20 cellular contexts compared by ENCODE assay signal in the genomic region with DNA sequence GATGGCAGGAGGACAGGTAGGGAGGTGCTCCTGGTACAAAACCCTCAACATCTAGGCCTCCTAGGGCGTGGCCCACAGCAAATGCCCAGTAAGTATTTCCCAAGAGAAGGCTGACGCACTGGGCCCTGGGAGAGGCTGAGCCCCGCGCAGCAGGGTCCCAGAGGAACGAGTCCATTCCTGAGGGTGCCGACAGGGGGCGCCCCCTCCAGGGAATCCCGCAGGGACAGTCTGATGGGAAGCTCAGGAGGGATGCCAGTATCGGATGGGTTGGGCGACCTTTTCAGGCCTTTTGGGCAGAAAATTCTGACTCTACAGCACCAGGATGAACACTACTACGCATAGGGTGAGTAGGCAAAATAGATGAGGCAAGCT. TPM values are rescaled to one million over a fixed set of nuclear protein-coding genes. Genes with fewer than 3 reads are reported as not detected.
DNase-seq lines count a peak whose midpoint lies in the region; ATAC-seq, FAIRE-seq and TF ChIP-seq lines count a peak whose summit lies in the region.
"Had no signal": no experiment of that assay in that cellular context is flagged by ENCODE, and none has a peak within 500 bp of the region (broad histone marks: within the 10 kb centered on the region; RNA-seq: fewer than 3 reads in every experiment).

No MANE protein-coding gene starts in this region.

- no peak overlapping the region for H3K4me3 Mint-ChIP-seq in GM23338
- H3K4me3 Mint-ChIP-seq: activated naive CD4-positive, alpha-beta T cell treated with anti-CD3 and anti-CD28 coated beads, Interleukin-2, amount 50 U/mL, for 24 hours; T-helper 1 cell treated with Interleukin-12 subunit alpha and Interleukin-12 subunit beta and Interleukin-4 antibody, amounts not matched to agents 30 μg/mL and 1 μg/mL, for 36 hours had no signal

- no peaks in the 10 kb centered on the region for H3K9me2 ChIP-seq in GM23338 (ENCODE audit: insufficient read depth)

- ATAC-seq in A549 = peak; percentile 41 to 82; a peak in 4 of 6 replicates
- peak; percentile 91 for ATAC-seq in GM23338
- ATAC-seq in HG03521 (IDR thresholded peaks at IDR 0.05; ENCODE audit: unreplicated experiment) = no peak
- ATAC-seq in GM21825 (IDR thresholded peaks at IDR 0.05; ENCODE audit: unreplicated experiment) = no peak
- ATAC-seq: activated CD4-positive, CD25-positive, alpha-beta regulatory T cell treated with anti-CD3 and anti-CD28 coated beads, Interleukin-2, amount 50 U/mL, for 24 hours had no signal

- no peak overlapping the region for H3K27ac Mint-ChIP-seq in GM23338
- H3K27ac Mint-ChIP-seq: activated naive CD4-positive, alpha-beta T cell treated with anti-CD3 and anti-CD28 coated beads, Interleukin-2, amount 50 U/mL, for 24 hours; T-helper 1 cell treated with Interleukin-12 subunit alpha and Interleukin-12 subunit beta and Interleukin-4 antibody, amounts not matched to agents 30 μg/mL and 1 μg/mL, for 36 hours had no signal

- H3K9me3 Mint-ChIP-seq in GM23338 = no peaks in the 10 kb centered on the region
- H3K9me3 Mint-ChIP-seq: activated naive CD4-positive, alpha-beta T cell treated with anti-CD3 and anti-CD28 coated beads, Interleukin-2, amount 50 U/mL, for 24 hours; T-helper 1 cell treated with Interleukin-12 subunit alpha and Interleukin-12 subunit beta and Interleukin-4 antibody, amounts not matched to agents 30 μg/mL and 1 μg/mL, for 36 hours had no signal

- peak in 1 of 2 experiments; percentile 28; a peak in 1 of 5 replicates for TF ChIP-seq RAD21 in A549 (conservative IDR thresholded peaks at IDR 0.05 in 1 of 2, IDR thresholded peaks at IDR 0.05 in 1 of 2)

- no peak overlapping the region for H3K27ac ChIP-seq in A549
- no peak overlapping the region for H3K27ac ChIP-seq in GM23338 (ENCODE audit: low read depth)
- H3K27ac ChIP-seq: BLaER1, breast epithelium, ovary had no signal

- H3F3A ChIP-seq in GM23338 (replicated peaks; ENCODE audit: low read depth) = no peaks in the 10 kb centered on the region

- POLR2A ChIA-PET in A549 (lab: Yijun Ruan, JAX) = interaction anchor here (0.8 to 1.0 kb wide), 2 partner anchors 19 to 39 kb away, joined by 3 to 5 read pairs; a partner anchor contains a TSS

- CTCF ChIA-PET in A549 (lab: Yijun Ruan, JAX) = interaction anchor here (0.9 to 2.9 kb wide), 12 partner anchors 9 to 358 kb away, joined by 3 to 34 read pairs (median 4); a partner anchor contains a TSS

- TF ChIP-seq EP300 in A549 (IDR thresholded peaks at IDR 0.05) = no peak

- no peaks in the 10 kb centered on the region for H3K27me3 ChIP-seq in GM23338 (ENCODE audit: insufficient read depth)
- H3K27me3 ChIP-seq: BLaER1, breast epithelium, ovary had no signal

- H3K4me1 ChIP-seq in A549 = no peaks in the 10 kb centered on the region
- no peaks in the 10 kb centered on the region for H3K4me1 ChIP-seq in GM23338 (ENCODE audit: insufficient read depth)
- H3K4me1 ChIP-seq: breast epithelium, HAP-1 had no signal

- peaks cover 2% of the 10 kb centered on the region; the same call in 1 of the 3 replicates for H3K4me1 Mint-ChIP-seq in GM23338

- peaks cover 37% of the 10 kb centered on the region for H3K36me3 Mint-ChIP-seq in GM23338 (ENCODE audit: low read depth)

- TF ChIP-seq CTCF in A549 (IDR thresholded peaks at IDR 0.05) = peak; percentile 53
- TF ChIP-seq CTCF in GM23338 (conservative IDR thresholded peaks at IDR 0.05; ENCODE audit: low read depth in 2 of 2) = peak; percentile 82 to 86
- 0 out of 2 replicates have a peak, but pooled peaks have one; percentile 3 for TF ChIP-seq CTCF in WI38 (IDR thresholded peaks at IDR 0.05; ENCODE audit: low read depth, low read length)

- DNase-seq in A549 (ENCODE audit: low read depth in 1 of 2, low spot score in 1 of 2) = no peak
- DNase-seq in GM23338 (ENCODE audit: low spot score) = peak; percentile 73
- DNase-seq in iPS-NIHi11 (ENCODE audit: low spot score) = peak; percentile 78
- DNase-seq in NK-92 treated with Interleukin-12 subunit alpha and Interleukin-12 subunit beta, amount 100 ng/mL, for 24 hours (lab: John Stamatoyannopoulos, UW) = no peak
- DNase-seq in A172 (ENCODE audit: low spot score) = no peak
- DNase-seq: DMS79; NCI-H146; ovary; stimulated activated naive CD4-positive, alpha-beta T cell treated with Interleukin-2 at 50 U/mL for 16 hours had no signal

- no peaks in the 10 kb centered on the region for H3K9me3 ChIP-seq in A549
- H3K9me3 ChIP-seq: BLaER1, breast epithelium, HAP-1, ovary had no signal

- H2AFZ ChIP-seq in GM23338 = no peak overlapping the region

- no peaks in the 10 kb centered on the region for H3K36me3 ChIP-seq in GM23338 (ENCODE audit: insufficient read depth)
- H3K36me3 ChIP-seq: breast epithelium, ovary had no signal

- H3K79me2 ChIP-seq in GM23338 (replicated peaks; ENCODE audit: insufficient read depth) = no peaks in the 10 kb centered on the region

- peaks cover 4% of the 10 kb centered on the region; the same call in 1 of the 2 replicates for H4K20me1 ChIP-seq in GM23338 (replicated peaks; ENCODE audit: insufficient read depth)
- H4K20me1 ChIP-seq: BLaER1 had no signal

- peaks cover 5% of the 10 kb centered on the region for H3K27me3 Mint-ChIP-seq in GM23338 (ENCODE audit: insufficient read depth, low read depth, poor library complexity)
- H3K27me3 Mint-ChIP-seq: activated naive CD4-positive, alpha-beta T cell treated with anti-CD3 and anti-CD28 coated beads, Interleukin-2, amount 50 U/mL, for 24 hours had no signal

- H3K4me3 ChIP-seq in A549 (no peak overlapping the region), GM23338 (no peak overlapping the region), WI38 (ENCODE audit: low read depth, low read length) (no peak overlapping the region)
- H3K4me3 ChIP-seq: BLaER1, breast epithelium, HAP-1, ovary had no signal

- no peak for FAIRE-seq in A549 (lab: Jason Lieb, UNC)
- FAIRE-seq: endometrium, keratinocyte had no signal

- H3K4me2 ChIP-seq in A549 (no peak overlapping the region), GM23338 (no peak overlapping the region)

- no peak for TF ChIP-seq POLR2A in A549 (IDR thresholded peaks at IDR 0.05; ENCODE audit: low read length)

- 86% methylated on average over 8 of the region's 11 CpGs for WGBS in A549 (ENCODE audit: missing lambda C conversion rate)

TF ChIP-seq in A549, 52 proteins besides CTCF, POLR2A, EP300 and RAD21 (continues in another document):
- TF ChIP-seq POLR2AphosphoS2 (conservative IDR thresholded peaks at IDR 0.05; ENCODE audit: low read length) (no peak), ZSCAN20 (CRISPR knock-in tag; IDR thresholded peaks at IDR 0.05) (no peak)

TF ChIP-seq in GM23338, 12 proteins besides CTCF, POLR2A, EP300 and RAD21 (continues in another document):
- TF ChIP-seq JUNB (IDR thresholded peaks at IDR 0.05; ENCODE audit: unreplicated experiment) = no peak
- no peak for TF ChIP-seq ZNF331 (CRISPR knock-in tag; IDR thresholded peaks at IDR 0.05; ENCODE audit: low read depth)

RNA-seq across cellular contexts. Expression of a gene that starts 8.8 kb away (rescaled TPM):
- polyA plus RNA-seq in A549 (2011; rRNA removed) (93.9 and 136 TPM in 2 replicates), A549 (2017; fragmentation: RNase III; extraction: RNeasy Plus Mini Kit Qiagen cat#74134 plus additional on column Dnase treatment) (125 to 145 TPM (median 139 TPM) in 3 replicates), GM23338 (2016; fragmentation: Nextera tagmentation; extraction: Ambion mirVana) (233 and 235 TPM in 2 replicates)
- 117 and 146 TPM in 2 replicates for polyA plus RNA-seq in A549 (2012; cell fraction: cytosol; rRNA removed)
- polyA plus RNA-seq in A549 (2012; cell fraction: nucleus; rRNA removed) = 29.5 and 39.3 TPM in 2 replicates
- 7.1 and 7.7 TPM in 2 replicates for polyA minus RNA-seq in A549 (2011; rRNA and poly(A)+ RNA removed)
- 36.2 and 89.8 TPM in 2 replicates for total RNA-seq in GM23338 (2014; rRNA removed; shearing (Covaris generic))
- 135 and 238 TPM in 2 replicates for total RNA-seq in A172 (2014; rRNA removed; shearing (Covaris generic))

RNA-seq across cellular contexts. Expression of a gene that starts 39.7 kb away (rescaled TPM):
- polyA plus RNA-seq in A549 (2011; rRNA removed) = 108 and 118 TPM in 2 replicates
- 21.2 and 26.8 TPM in 2 replicates for polyA plus RNA-seq in A549 (2012; cell fraction: cytosol; rRNA removed)
- 7.6 and 18.8 TPM in 2 replicates for polyA plus RNA-seq in A549 (2012; cell fraction: nucleus; rRNA removed)
- 65.5 to 72.6 TPM (median 71.8 TPM) in 3 replicates for polyA plus RNA-seq in A549 (2017; fragmentation: RNase III; extraction: RNeasy Plus Mini Kit Qiagen cat#74134 plus additional on column Dnase treatment)
- 44.9 and 50.3 TPM in 2 replicates for polyA minus RNA-seq in A549 (2011; rRNA and poly(A)+ RNA removed)
- total RNA-seq in GM23338 (2014; rRNA removed; shearing (Covaris generic)) = 111 and 130 TPM in 2 replicates
- polyA plus RNA-seq in GM23338 (2016; fragmentation: Nextera tagmentation; extraction: Ambion mirVana) = 33.3 and 36.2 TPM in 2 replicates
- total RNA-seq in A172 (2014; rRNA removed; shearing (Covaris generic)) = 187 and 196 TPM in 2 replicates

RNA-seq across cellular contexts. Expression of a gene that starts 59.5 kb away (rescaled TPM):
- polyA plus RNA-seq in A549 (2011; rRNA removed) = 429 and 608 TPM in 2 replicates
- 270 and 278 TPM in 2 replicates for polyA plus RNA-seq in A549 (2012; cell fraction: cytosol; rRNA removed)
- polyA plus RNA-seq in A549 (2012; cell fraction: nucleus; rRNA removed) = 61.1 and 149 TPM in 2 replicates
- polyA plus RNA-seq in A549 (2017; fragmentation: RNase III; extraction: RNeasy Plus Mini Kit Qiagen cat#74134 plus additional on column Dnase treatment) = 149 to 188 TPM (median 153 TPM) in 3 replicates
- polyA minus RNA-seq in A549 (2011; rRNA and poly(A)+ RNA removed) = 254 and 261 TPM in 2 replicates
- total RNA-seq in GM23338 (2014; rRNA removed; shearing (Covaris generic)) = 281 and 321 TPM in 2 replicates
- polyA plus RNA-seq in GM23338 (2016; fragmentation: Nextera tagmentation; extraction: Ambion mirVana) = 279 and 305 TPM in 2 replicates
- total RNA-seq in A172 (2014; rRNA removed; shearing (Covaris generic)) = 91.8 and 104 TPM in 2 replicates

Comparison
In these comparisons a context has a peak if more than half of its experiments do, and no peak if none do; other contexts are left out.
1. ATAC-seq: peak in A549 (2 of 2) and GM23338 (single experiment); none in HG03521 (single experiment) and GM21825 (single experiment).
2. DNase-seq: peak in GM23338 (single experiment) and iPS-NIHi11 (single experiment); none in A549 (0 of 2), NK-92 treated with Interleukin-12 subunit alpha and Interleukin-12 subunit beta, amount 100 ng/mL, for 24 hours (single experiment) and A172 (single experiment).
3. CTCF ChIP-seq: peak in every context shown above with its lines; median percentile 84 in GM23338; 53 in A549; 3 in WI38.